In the genomic region with DNA sequence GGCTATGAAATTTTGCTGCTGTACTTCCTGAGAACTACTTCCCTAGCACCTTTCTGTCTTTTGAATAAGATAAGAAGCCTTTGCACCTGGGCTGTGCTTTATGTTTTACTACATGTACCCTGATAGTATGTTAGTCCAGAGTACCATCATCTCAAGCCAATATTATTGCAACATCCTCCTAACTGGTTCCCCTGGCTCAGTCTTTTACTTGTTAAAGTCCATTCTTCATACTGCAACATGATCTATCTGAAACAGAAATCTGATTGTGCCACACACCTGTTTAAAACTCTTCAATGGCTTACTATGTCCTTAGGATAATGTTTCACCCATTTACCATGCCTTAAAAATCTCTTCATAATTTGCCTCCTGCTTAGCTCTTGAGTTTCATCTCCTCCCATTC, we compare ENCODE assay signal across 25 cellular contexts.
DNase-seq lines count a peak whose midpoint lies in the region; ATAC-seq, FAIRE-seq and TF ChIP-seq lines count a peak whose summit lies in the region.
"Had no signal": no experiment of that assay in that cellular context is flagged by ENCODE, and none has a peak within 500 bp of the region (broad histone marks: within the 10 kb centered on the region; RNA-seq: fewer than 3 reads in every experiment).

No MANE protein-coding gene starts in this region.

- H4K20me1 ChIP-seq in keratinocyte (ENCODE audit: control insufficient read depth, extremely low read depth, insufficient read depth, low read length), result no peaks in the 10 kb centered on the region
- H4K20me1 ChIP-seq: BLaER1 had no signal

- H3K4me2 ChIP-seq in keratinocyte (ENCODE audit: control insufficient read depth, extremely low read depth, insufficient read depth, low read depth, low read length), result no peak overlapping the region

- H3K27ac Mint-ChIP-seq in MCF 10A (ENCODE audit: low read depth, unreplicated experiment), result peak overlapping the region; percentile 95
- H3K27ac Mint-ChIP-seq: memory B cell; natural killer cell treated with Interleukin-12 subunit alpha and Interleukin-12 subunit beta and Interleukin-15 and Interleukin-18, amount 100 ng/mL, for 72 hours; progenitor cell of endocrine pancreas had no signal

- H2AFZ ChIP-seq in keratinocyte (ENCODE audit: control insufficient read depth, low read length), result peak overlapping the region; percentile 55

- POLR2A ChIA-PET in MCF 10A (lab: Yijun Ruan, JAX), result interaction anchor here (1.2 to 1.7 kb wide), 2 partner anchors 12 kb away, joined by 4 to 7 read pairs; no protein-coding TSS in a partner anchor

- ATAC-seq in left ventricle myocardium superior (no peak), GM21717 (IDR thresholded peaks at IDR 0.05; ENCODE audit: unreplicated experiment) (no peak)
- ATAC-seq: natural killer cell treated with Interleukin-12 subunit alpha and Interleukin-12 subunit beta and Interleukin-15 and Interleukin-18, amount 100 ng/mL, for 72 hours had no signal

- no peaks in the 10 kb centered on the region for H3K79me2 ChIP-seq in keratinocyte (ENCODE audit: control insufficient read depth, insufficient read depth, low read length)

- H3K9ac ChIP-seq in keratinocyte (ENCODE audit: control insufficient read depth, extremely low read depth, insufficient read depth, low read length), result no peak overlapping the region
- H3K9ac ChIP-seq: BLaER1 had no signal

- H3K4me1 ChIP-seq in breast epithelium (no peaks in the 10 kb centered on the region), keratinocyte (ENCODE audit: control insufficient read depth, extremely low read depth, insufficient read depth, low read length) (peaks cover 10% of the 10 kb centered on the region)
- H3K4me1 ChIP-seq: esophagus muscularis mucosa, stomach, upper lobe of right lung had no signal

- peak overlapping the region in 1 of 2 donors; percentile 17 for H3K27ac ChIP-seq in breast epithelium
- H3K27ac ChIP-seq in keratinocyte (ENCODE audit: control insufficient read depth, insufficient read depth, low read length), result peak overlapping the region; percentile 87
- H3K27ac ChIP-seq: BLaER1, esophagus muscularis mucosa, upper lobe of right lung had no signal

- peaks cover 7% of the 10 kb centered on the region for H3K36me3 Mint-ChIP-seq in MCF 10A (ENCODE audit: insufficient read depth, unreplicated experiment)
- H3K36me3 Mint-ChIP-seq: memory B cell; natural killer cell treated with Interleukin-12 subunit alpha and Interleukin-12 subunit beta and Interleukin-15 and Interleukin-18, amount 100 ng/mL, for 72 hours had no signal

- H3K9me3 ChIP-seq in breast epithelium (no peaks in the 10 kb centered on the region), keratinocyte (ENCODE audit: control insufficient read depth, low read depth, low read length) (peaks cover 11% of the 10 kb centered on the region)
- H3K9me3 ChIP-seq: BLaER1, esophagus muscularis mucosa, stomach, upper lobe of right lung had no signal

- CTCF ChIA-PET in MCF 10A (lab: Yijun Ruan, JAX), result no interaction called here

- intact Hi-C loops in MCF 10A (cut with micrococcal nuclease) (no loop called here), breast epithelium (cut with DNase I; ENCODE audit: low total_unique reads) (no loop called here), left ventricle myocardium superior (cut with micrococcal nuclease) (no loop called here)

- no peaks in the 10 kb centered on the region for H3K9me1 ChIP-seq in keratinocyte (ENCODE audit: control insufficient read depth, extremely low read depth, insufficient read depth, low read length)

- no peaks in the 10 kb centered on the region for H3K27me3 Mint-ChIP-seq in MCF 10A (ENCODE audit: insufficient read depth, unreplicated experiment)
- H3K27me3 Mint-ChIP-seq: memory B cell; natural killer cell treated with Interleukin-12 subunit alpha and Interleukin-12 subunit beta and Interleukin-15 and Interleukin-18, amount 100 ng/mL, for 72 hours; progenitor cell of endocrine pancreas had no signal

- TF ChIP-seq CTCF in MCF 10A (IDR thresholded peaks at IDR 0.05; ENCODE audit: unreplicated experiment) (no peak), breast epithelium (IDR thresholded peaks at IDR 0.05) (no peak), bronchial epithelial cell (IDR thresholded peaks at IDR 0.05; ENCODE audit: insufficient read depth, low read length, severe bottlenecking) (no peak), keratinocyte (optimal IDR thresholded peaks at IDR 0.05 in 1 of 3, IDR thresholded peaks at IDR 0.05 in 1 of 3, conservative IDR thresholded peaks at IDR 0.05 in 1 of 3; ENCODE audit: extremely low read depth in 1 of 3, insufficient read depth in 2 of 3, low read length in 3 of 3) (no peak)

- peaks cover 25% of the 10 kb centered on the region for H3K4me1 Mint-ChIP-seq in MCF 10A (ENCODE audit: insufficient read depth, unreplicated experiment)
- H3K4me1 Mint-ChIP-seq: memory B cell had no signal

- FAIRE-seq in bronchial epithelial cell (lab: Jason Lieb, UNC) (no peak), keratinocyte (lab: Jason Lieb, UNC) (peak; percentile 52)
- FAIRE-seq: A204.1, GM19239, TTC549 had no signal

- TF ChIP-seq POLR2A in breast epithelium (IDR thresholded peaks at IDR 0.05), result no peak

- H3K4me3 ChIP-seq in breast epithelium (no peak overlapping the region), bronchial epithelial cell (ENCODE audit: low read depth, low read length) (no peak overlapping the region), keratinocyte (ENCODE audit: control insufficient read depth in 2 of 3, extremely low read depth in 1 of 3, insufficient read depth in 2 of 3, low read depth in 1 of 3, low read length in 3 of 3) (no peak overlapping the region)
- H3K4me3 ChIP-seq: BLaER1, esophagus muscularis mucosa, stomach, upper lobe of right lung had no signal

- peak; percentile 54 for DNase-seq in MCF 10A (ENCODE audit: unreplicated experiment)
- no peak for DNase-seq in breast epithelium (ENCODE audit: low spot score in 2 of 2)
- peak; percentile 61 for DNase-seq in bronchial epithelial cell (ENCODE audit: low read depth)
- DNase-seq in keratinocyte (ENCODE audit: low read depth, low spot score), result no peak
- no peak for DNase-seq in activated T-cell treated with anti-CD3 and anti-CD28 coated beads for 4 hours
- DNase-seq in activated T-cell treated with anti-CD3 and anti-CD28 coated beads, Interleukin-2, amount 50 U/mL, for 1 hour, result no peak
- no peak for DNase-seq in left ventricle myocardium superior
- DNase-seq: activated CD4-positive, alpha-beta T cell treated with anti-CD3 and anti-CD28 coated beads for 4 hours; activated effector memory CD4-positive, alpha-beta T cell treated with Interleukin-2 at 50 U/mL for 16 hours; DMS 273 treated with DMSO at 0.1 percent for 48 hours; GDM1; NCI-H1436 treated with DMSO at 0.1 percent for 48 hours; RPMI8226; stimulated activated CD4-positive, alpha-beta T cell treated with anti-CD3 and anti-CD28 coated beads, Interleukin-4, amount 100 ng/mL, for 1 hour; stomach; upper lobe of right lung had no signal

- TSS peak; percentile 99 for BruUV-seq in MCF 10A (replicated peaks; lab: Mats Ljungman, UMichigan)

- dilution Hi-C loops in keratinocyte (cut with MboI; ENCODE audit: extremely low pct_ligation_motif_present, low sequenced_read_pairs), result no loop called here

- H3K4me3 Mint-ChIP-seq in MCF 10A (ENCODE audit: unreplicated experiment), result peak overlapping the region; percentile 4
- H3K4me3 Mint-ChIP-seq: memory B cell; natural killer cell treated with Interleukin-12 subunit alpha and Interleukin-12 subunit beta and Interleukin-15 and Interleukin-18, amount 100 ng/mL, for 72 hours had no signal

- H3K27me3 ChIP-seq in breast epithelium (peaks cover 0 to 10% of the 10 kb centered on the region in 2 donors), bronchial epithelial cell (ENCODE audit: control insufficient read depth, insufficient read depth, low read length) (no peaks in the 10 kb centered on the region), keratinocyte (ENCODE audit: control insufficient read depth, extremely low read depth, insufficient read depth, low read length) (no peaks in the 10 kb centered on the region)
- H3K27me3 ChIP-seq: esophagus muscularis mucosa, stomach, upper lobe of right lung had no signal

- H3K9me3 Mint-ChIP-seq in MCF 10A (ENCODE audit: unreplicated experiment), result peaks cover 22% of the 10 kb centered on the region

- H3K36me3 ChIP-seq in breast epithelium (no peaks in the 10 kb centered on the region), bronchial epithelial cell (ENCODE audit: control insufficient read depth, insufficient read depth, low read length) (no peaks in the 10 kb centered on the region), keratinocyte (ENCODE audit: control insufficient read depth in 2 of 2, extremely low read depth in 1 of 2, insufficient read depth in 2 of 2, low read length in 2 of 2) (no peaks in the 10 kb centered on the region)
- H3K36me3 ChIP-seq: BLaER1, esophagus muscularis mucosa, stomach, upper lobe of right lung had no signal

Comparison
In these comparisons a context has a peak if more than half of its experiments do, and no peak if none do; other contexts are left out.
1. DNase-seq: peak in MCF 10A (single experiment) and bronchial epithelial cell (single experiment); none in breast epithelium (0 of 2), keratinocyte (single experiment), activated T-cell treated with anti-CD3 and anti-CD28 coated beads for 4 hours (single experiment), activated T-cell treated with anti-CD3 and anti-CD28 coated beads, Interleukin-2, amount 50 U/mL, for 1 hour (single experiment) and left ventricle myocardium superior (single experiment).